23 cellular contexts compared by ENCODE assay signal in genomic region chr12:130971871-130972588, GRCh38. TPM values are rescaled to one million over a fixed set of nuclear protein-coding genes. Genes with fewer than 3 reads are reported as not detected.
DNase-seq lines count a peak whose midpoint lies in the region; ATAC-seq and TF ChIP-seq lines count a peak whose summit lies in the region.
"Had no signal": no experiment of that assay in that cellular context is flagged by ENCODE, and none has a peak within 500 bp of the region (broad histone marks: within the 10 kb centered on the region; RNA-seq: fewer than 3 reads in every experiment).

No MANE protein-coding gene starts in this region.

- TF ChIP-seq POLR2A in gastroesophageal sphincter (IDR thresholded peaks at IDR 0.05), result no peak

- ATAC-seq in Right ventricle myocardium inferior, result peak; percentile 6
- ATAC-seq in left cardiac atrium, result no peak
- peak; percentile 56 for ATAC-seq in gastroesophageal sphincter
- ATAC-seq in GM19395 (IDR thresholded peaks at IDR 0.05; ENCODE audit: unreplicated experiment), result no peak
- ATAC-seq: naive thymus-derived CD4-positive, alpha-beta T cell; stimulated activated memory B cell treated with anti-CD40 and anti-IgM and Interleukin-4, amounts not matched to agents 10 μg/mL and 1 μg/mL and 100 μg/mL, for 72 hours had no signal

- H3K27ac ChIP-seq in gastroesophageal sphincter, result peak overlapping the region in 3 of 4 donors; percentile 56 to 64 (median 58)
- H3K27ac ChIP-seq in muscle layer of duodenum (ENCODE audit: low read length), result peak overlapping the region; percentile 37
- H3K27ac ChIP-seq in urinary bladder (ENCODE audit: low read depth), result peak overlapping the region; percentile 53
- H3K27ac ChIP-seq: thoracic aorta had no signal

- DNase-seq in Right ventricle myocardium inferior (ENCODE audit: missing footprints), result no peak
- DNase-seq in left cardiac atrium, result no peak
- no peak for DNase-seq in UCSD-AML1 (lab: John Stamatoyannopoulos, UW; ENCODE audit: unreplicated experiment)
- no peak for DNase-seq in DMS 273 (lab: John Stamatoyannopoulos, UW; ENCODE audit: unreplicated experiment)
- DNase-seq: 8988T; activated CD4-positive, alpha-beta T cell treated with anti-CD3 and anti-CD28 coated beads, Interleukin-2, amount 50 U/mL, for 48 hours; activated CD4-positive, CD25-positive, alpha-beta regulatory T cell; activated effector memory CD4-positive, alpha-beta T cell treated with Interleukin-2 at 50 U/mL for 16 hours; BE2C; Caco-2; DND-41; Karpas-422; naive thymus-derived CD4-positive, alpha-beta T cell; NCI-H1694 treated with DMSO at 0.1 percent for 48 hours; NCI-H526 treated with DMSO at 0.1 percent for 48 hours; small intestine; T1000 had no signal

- H3K9me3 ChIP-seq in gastroesophageal sphincter (no peaks in the 10 kb centered on the region), muscle layer of duodenum (ENCODE audit: control insufficient read depth in 1 of 2, low read length in 2 of 2) (no peaks in the 10 kb centered on the region)
- H3K9me3 ChIP-seq: BE2C, Caco-2, thoracic aorta had no signal

- H3K36me3 ChIP-seq in gastroesophageal sphincter (peaks cover 0 to 68% of the 10 kb centered on the region in 2 donors), muscle layer of duodenum (ENCODE audit: control insufficient read depth in 1 of 2, insufficient read depth in 2 of 2, low read length in 2 of 2) (peaks cover 6 to 8% of the 10 kb centered on the region in 2 donors), urinary bladder (ENCODE audit: insufficient read depth) (no peaks in the 10 kb centered on the region)
- H3K36me3 ChIP-seq: BE2C had no signal

- H3K27me3 ChIP-seq in gastroesophageal sphincter (no peaks in the 10 kb centered on the region), muscle layer of duodenum (ENCODE audit: low read depth, low read length) (no peaks in the 10 kb centered on the region)
- H3K27me3 ChIP-seq: BE2C had no signal

- peaks cover 0 to 18% (median 4%) of the 10 kb centered on the region in 3 donors for H3K4me1 ChIP-seq in gastroesophageal sphincter
- peaks cover 0 to 4% of the 10 kb centered on the region in 2 donors for H3K4me1 ChIP-seq in muscle layer of duodenum (ENCODE audit: control insufficient read depth in 1 of 2, insufficient read depth in 2 of 2, low read length in 2 of 2)
- H3K4me1 ChIP-seq in urinary bladder (ENCODE audit: insufficient read depth), result no peaks in the 10 kb centered on the region

- TF ChIP-seq EP300 in gastroesophageal sphincter (IDR thresholded peaks at IDR 0.05), result no peak

- 64 to 78% methylated on average over 8 to 17 of the region's 17 CpGs for WGBS in gastroesophageal sphincter (ENCODE audit: low coverage in 1 of 2), 2 donors
- 72% methylated on average over 17 of the region's 17 CpGs for WGBS in urinary bladder

- H3K4me3 ChIP-seq in gastroesophageal sphincter (no peak overlapping the region), muscle layer of duodenum (ENCODE audit: low read depth in 1 of 2, low read length in 2 of 2) (no peak overlapping the region), urinary bladder (ENCODE audit: low read depth, low read length) (no peak overlapping the region)
- H3K4me3 ChIP-seq: thoracic aorta had no signal

- intact Hi-C loops in Right ventricle myocardium inferior (cut with DNase I) (no loop called here), left cardiac atrium (cut with DNase I) (no loop called here)

- no peak for TF ChIP-seq CTCF in gastroesophageal sphincter (IDR thresholded peaks at IDR 0.05)

RNA-seq across cellular contexts. Expression of gene ADGRD1, which starts 18.3 kb away (rescaled TPM):
- 89.1 TPM for total RNA-seq in Right ventricle myocardium inferior
- total RNA-seq in left cardiac atrium, result 100 to 1,000 TPM; 143 to 254 TPM
- total RNA-seq in gastroesophageal sphincter, result 10 to 100 TPM; 19.1 to 43.4 (median 31.3) TPM
- 60.1 TPM for total RNA-seq in urinary bladder
- polyA plus RNA-seq in urinary bladder, result 62.3 TPM
- polyA plus RNA-seq: naive thymus-derived CD4-positive, alpha-beta T cell had no signal

Comparison
In these comparisons a context has a peak if more than half of its experiments do, and no peak if none do; other contexts are left out.
1. ATAC-seq: peak in Right ventricle myocardium inferior (single experiment) and gastroesophageal sphincter (single experiment); none in left cardiac atrium (0 of 2) and GM19395 (single experiment).
2. Peak in every context shown above with its lines, with median percentiles within 50 percentile points of each other: H3K27ac ChIP-seq.